ENCODE assay signal across 20 cellular contexts in the genomic region with DNA sequence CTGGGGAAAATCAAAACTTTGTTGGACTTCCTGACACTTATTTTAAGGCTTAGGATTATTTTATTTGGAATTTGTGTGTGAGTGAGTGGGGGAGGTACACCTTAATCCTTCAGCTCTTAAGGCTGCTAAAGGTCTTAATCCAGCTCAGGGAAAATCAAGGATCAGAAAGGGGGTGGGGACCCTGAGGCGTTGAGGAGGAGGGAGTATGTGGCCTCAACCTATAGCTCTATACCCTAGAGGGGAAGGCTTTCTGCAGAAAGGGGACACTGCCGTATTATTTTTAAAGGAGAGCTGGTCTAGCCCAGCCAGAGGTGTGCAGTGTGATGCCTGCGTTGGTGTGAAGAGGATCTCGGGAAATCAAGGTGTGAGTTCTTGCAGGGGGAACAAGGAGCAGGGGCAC. TPM values are rescaled to one million over a fixed set of nuclear protein-coding genes. Genes with fewer than 3 reads are reported as not detected.
DNase-seq lines count a peak whose midpoint lies in the region; ATAC-seq and TF ChIP-seq lines count a peak whose summit lies in the region.
"Had no signal": no experiment of that assay in that cellular context is flagged by ENCODE, and none has a peak within 500 bp of the region (broad histone marks: within the 10 kb centered on the region; RNA-seq: fewer than 3 reads in every experiment).

No MANE protein-coding gene starts in this region.

- H3K9me3 ChIP-seq in T-helper 17 cell (ENCODE audit: control insufficient read depth, low read length, poor library complexity, severe bottlenecking): no peaks in the 10 kb centered on the region
- no peaks in the 10 kb centered on the region for H3K9me3 ChIP-seq in psoas muscle
- H3K9me3 ChIP-seq: esophagus muscularis mucosa had no signal

- H3K4me1 ChIP-seq in foreskin keratinocyte (peaks cover 23% of the 10 kb centered on the region), psoas muscle (peaks cover 34% of the 10 kb centered on the region)

- no peaks in the 10 kb centered on the region for H3K36me3 Mint-ChIP-seq in T-helper 17 cell (ENCODE audit: low read depth)
- H3K36me3 Mint-ChIP-seq: natural killer cell had no signal

- H3K36me3 ChIP-seq in psoas muscle (ENCODE audit: insufficient read depth in 1 of 2, low read depth in 1 of 2): no peaks in the 10 kb centered on the region
- H3K36me3 ChIP-seq: esophagus muscularis mucosa had no signal

- 51 to 74% (median 58%) methylated on average over 4 of the region's 4 CpGs for WGBS in psoas muscle, 3 donors

- TF ChIP-seq CTCF in 22Rv1 (IDR thresholded peaks at IDR 0.05): no peak
- TF ChIP-seq CTCF in foreskin keratinocyte (conservative IDR thresholded peaks at IDR 0.05): no peak
- no peak for TF ChIP-seq CTCF in psoas muscle (IDR thresholded peaks at IDR 0.05)
- no peak for TF ChIP-seq CTCF in GM20000 (IDR thresholded peaks at IDR 0.05; ENCODE audit: extremely low read depth, missing control alignments)

- H3K27me3 ChIP-seq in foreskin keratinocyte (no peaks in the 10 kb centered on the region), psoas muscle (ENCODE audit: insufficient read depth in 3 of 3, low read length in 2 of 3) (no peaks in the 10 kb centered on the region)
- H3K27me3 ChIP-seq: esophagus muscularis mucosa had no signal

- intact Hi-C loops in psoas muscle (cut with DNase I): loop anchor here in 1 of 2 donors (5.0 kb wide), 1 partner anchor 51 kb away; no protein-coding TSS in a partner anchor

- ATAC-seq in T-helper 17 cell: no peak
- no peak for ATAC-seq in foreskin keratinocyte
- no peak for ATAC-seq in psoas muscle
- ATAC-seq in GM19397 (IDR thresholded peaks at IDR 0.05; ENCODE audit: unreplicated experiment): no peak
- ATAC-seq: activated T-cell treated with anti-CD3 and anti-CD28 coated beads, Interleukin-2, amount 50 U/mL, for 72 hours; natural killer cell had no signal

- no peaks in the 10 kb centered on the region for H3K27me3 Mint-ChIP-seq in T-helper 17 cell

- DNase-seq in T-helper 17 cell (no peak), foreskin keratinocyte (no peak), psoas muscle (no peak), T-helper 1 cell (no peak), GM20000 (ENCODE audit: low spot score) (no peak), EL (no peak)
- DNase-seq: ACHN; activated CD4-positive, alpha-beta T cell treated with anti-CD3 and anti-CD28 coated beads, Interleukin-2, amount 50 U/mL, for 4 hours; activated T-cell treated with anti-CD3 and anti-CD28 coated beads, Interleukin-2, amount 50 U/mL, for 72 hours; cortex of kidney; H7; natural killer cell; NCI-H1694; NCI-H446; stimulated activated CD4-positive, alpha-beta T cell treated with anti-CD3 and anti-CD28 coated beads, Interleukin-4, amount 100 ng/mL, for 1 hour; stimulated activated CD8-positive, alpha-beta memory T cell treated with anti-CD3 and anti-CD28 coated beads, Interleukin-4, amount 100 ng/mL, for 48 hours had no signal

- H3K4me1 Mint-ChIP-seq in T-helper 17 cell: peaks cover 25% of the 10 kb centered on the region

- H3K27ac ChIP-seq in 22Rv1 (peak overlapping the region; percentile 99), foreskin keratinocyte (peak overlapping the region; percentile 29), psoas muscle (peak overlapping the region; percentile 62)

- H3K4me3 Mint-ChIP-seq in T-helper 17 cell: no peak overlapping the region
- H3K4me3 Mint-ChIP-seq: activated T-cell treated with anti-CD3 and anti-CD28 coated beads, Interleukin-2, amount 50 U/mL, for 72 hours; natural killer cell had no signal

- peak overlapping the region; percentile 43 for H3K27ac Mint-ChIP-seq in T-helper 17 cell
- H3K27ac Mint-ChIP-seq: activated T-cell treated with anti-CD3 and anti-CD28 coated beads, Interleukin-2, amount 50 U/mL, for 72 hours; natural killer cell had no signal

- no peak overlapping the region for H3K4me3 ChIP-seq in psoas muscle
- H3K4me3 ChIP-seq: esophagus muscularis mucosa, lung had no signal

RNA-seq across cellular contexts. Expression of a gene that starts 20.0 kb away (rescaled TPM):
- total RNA-seq in T-helper 17 cell: 10 to 100 TPM; 41.9 to 51.7 TPM
- total RNA-seq in foreskin keratinocyte: 20.2 and 20.7 TPM in 2 replicates
- polyA plus RNA-seq in foreskin keratinocyte: 8.0 and 8.7 TPM in 2 replicates
- 10 to 100 TPM in 3 of 4 donors, 1 to 10 TPM in 1; 9.7 to 26.3 (median 21.7) TPM for total RNA-seq in psoas muscle
- 1 to 10 TPM; 3.8 to 9.5 (median 4.4) TPM for polyA plus RNA-seq in psoas muscle

Comparison
In these comparisons a context has a peak if more than half of its experiments do, and no peak if none do; other contexts are left out.
1. H3K27ac ChIP-seq: peak in every context shown above with its lines; median percentile 99 in 22Rv1; 62 in psoas muscle; 29 in foreskin keratinocyte.